Comparison of ENCODE assay signal across 1 cellular context in genomic region chr17:49285716-49286115, GRCh38.
TF ChIP-seq lines count a peak whose summit lies in the region.

No MANE protein-coding gene starts in this region.

TF ChIP-seq in H1, 55 proteins besides CTCF, POLR2A, EP300 and RAD21:
- TF ChIP-seq POU5F1 (IDR thresholded peaks at IDR 0.05; ENCODE audit: low read depth, low read length) (no peak), NANOG (IDR thresholded peaks at IDR 0.05; ENCODE audit: insufficient read depth, low read depth, low read length, poor library complexity, severe bottlenecking) (no peak), SP2 (IDR thresholded peaks at IDR 0.05; ENCODE audit: low read length) (no peak), HDAC6 (IDR thresholded peaks at IDR 0.05; ENCODE audit: low read depth, low read length) (no peak), SP4 (IDR thresholded peaks at IDR 0.05; ENCODE audit: low read length) (no peak), GTF2F1 (IDR thresholded peaks at IDR 0.05; ENCODE audit: borderline replicate concordance, low read depth, low read length) (no peak), TCF12 (IDR thresholded peaks at IDR 0.05; ENCODE audit: low read depth, low read length) (no peak), RNF2 (IDR thresholded peaks at IDR 0.05; ENCODE audit: borderline replicate concordance, low read depth, low read length, missing control alignments, poor library complexity, severe bottlenecking) (no peak), SIX5 (IDR thresholded peaks at IDR 0.05; ENCODE audit: low read depth, low read length) (no peak), ASH2L (IDR thresholded peaks at IDR 0.05; ENCODE audit: low read length) (no peak), ATF2 (IDR thresholded peaks at IDR 0.05; ENCODE audit: low read length) (no peak), KDM4A (IDR thresholded peaks at IDR 0.05; ENCODE audit: low read depth, low read length, severe bottlenecking) (no peak), MAX (IDR thresholded peaks at IDR 0.05) (no peak), YY1 (IDR thresholded peaks at IDR 0.05; ENCODE audit: low read depth, low read length) (no peak)
TF ChIP-seq in H1: peak in this region for 0.
